Comparison of ENCODE assay signal across 1 cellular context in genomic region chr7:55178863-55179773, GRCh38.
A peak's percentile ranks its signal among the peaks of the same experiment; 100 is the strongest.
TF ChIP-seq lines count a peak whose summit lies in the region.

No MANE protein-coding gene starts in this region.

TF ChIP-seq in HepG2, 621 proteins besides CTCF, POLR2A, EP300 and RAD21 (continued from another document and continues in another):
- peak; percentile 63; the same call in 1 of the 2 replicates for TF ChIP-seq MLX (CRISPR knock-in tag; IDR thresholded peaks at IDR 0.05)
- TF ChIP-seq ZNF652 (CRISPR knock-in tag; IDR thresholded peaks at IDR 0.05; ENCODE audit: borderline replicate concordance, low read depth) = no peak
- no peak; the same call in 1 of the 2 replicates for TF ChIP-seq MXD3 (CRISPR knock-in tag; IDR thresholded peaks at IDR 0.05)
- no peak for TF ChIP-seq GTF2F1 (IDR thresholded peaks at IDR 0.05; ENCODE audit: low read length)
- no peak for TF ChIP-seq ZNF256 (CRISPR knock-in tag; conservative IDR thresholded peaks at IDR 0.05)
- TF ChIP-seq MXI1 (IDR thresholded peaks at IDR 0.05; ENCODE audit: borderline replicate concordance, low read depth, low read length) = peak; percentile 31; the same call in 1 of the 3 replicates
- TF ChIP-seq IRF1 (CRISPR knock-in tag; IDR thresholded peaks at IDR 0.05; ENCODE audit: low read depth) = no peak
- peak; percentile 69; the same call in 1 of the 2 replicates for TF ChIP-seq ZNF607 (CRISPR knock-in tag; IDR thresholded peaks at IDR 0.05; ENCODE audit: borderline replicate concordance)
- no peak for TF ChIP-seq GPBP1L1 (CRISPR knock-in tag; IDR thresholded peaks at IDR 0.05)
- no peak for TF ChIP-seq BORCS8-MEF2B (CRISPR knock-in tag; IDR thresholded peaks at IDR 0.05)
- TF ChIP-seq SKIL (CRISPR knock-in tag; IDR thresholded peaks at IDR 0.05; ENCODE audit: borderline replicate concordance) = 0 out of 2 replicates have a peak, but pooled peaks have one; percentile 50
- TF ChIP-seq SIN3B (IDR thresholded peaks at IDR 0.05; ENCODE audit: low read length) = no peak
- TF ChIP-seq POLR2AphosphoS5 (IDR thresholded peaks at IDR 0.05; ENCODE audit: low read depth, low read length) = peak; percentile 99
- TF ChIP-seq ZBTB37 (CRISPR knock-in tag; IDR thresholded peaks at IDR 0.05) = no peak
- peak; percentile 60; the same call in 1 of the 2 replicates for TF ChIP-seq FOSL2 (CRISPR knock-in tag; IDR thresholded peaks at IDR 0.05)
- no peak for TF ChIP-seq RFX5 (IDR thresholded peaks at IDR 0.05; ENCODE audit: low read depth, low read length)
- TF ChIP-seq PAXIP1 (CRISPR knock-in tag; conservative IDR thresholded peaks at IDR 0.05) = peak; percentile 96
- no peak for TF ChIP-seq TEAD2 (CRISPR knock-in tag; IDR thresholded peaks at IDR 0.05)
- no peak for TF ChIP-seq ZNF674 (CRISPR knock-in tag; IDR thresholded peaks at IDR 0.05; ENCODE audit: low read depth)
- TF ChIP-seq NR2F6 (IDR thresholded peaks at IDR 0.05) = peak; percentile 88
- TF ChIP-seq NR2F6 (CRISPR knock-in tag; IDR thresholded peaks at IDR 0.05) = peak; percentile 85
- TF ChIP-seq NCOA1 (CRISPR knock-in tag; IDR thresholded peaks at IDR 0.05) = no peak
- 0 out of 2 replicates have a peak, but pooled peaks have one; percentile 32 for TF ChIP-seq ZNF337 (CRISPR knock-in tag; IDR thresholded peaks at IDR 0.05; ENCODE audit: borderline replicate concordance, low read depth)
- TF ChIP-seq TCF12 (IDR thresholded peaks at IDR 0.05) = no peak
- TF ChIP-seq TCF12 (CRISPR knock-in tag; IDR thresholded peaks at IDR 0.05) = no peak
- no peak for TF ChIP-seq ZFYVE20 (CRISPR knock-in tag; IDR thresholded peaks at IDR 0.05; ENCODE audit: borderline replicate concordance, low read depth)
- TF ChIP-seq MIXL1 (CRISPR knock-in tag; IDR thresholded peaks at IDR 0.05) = peak; percentile 44; the same call in 1 of the 2 replicates
- no peak for TF ChIP-seq HNRNPLL (IDR thresholded peaks at IDR 0.05; ENCODE audit: low read depth, low read length, poor library complexity, severe bottlenecking)
- peak; percentile 17; the same call in 1 of the 2 replicates for TF ChIP-seq BRCA1 (CRISPR knock-in tag; IDR thresholded peaks at IDR 0.05)
- TF ChIP-seq THYN1 (CRISPR knock-in tag; IDR thresholded peaks at IDR 0.05; ENCODE audit: borderline replicate concordance, low read depth) = no peak
- TF ChIP-seq ZNF552 (CRISPR knock-in tag; IDR thresholded peaks at IDR 0.05; ENCODE audit: borderline replicate concordance) = peak; percentile 42; the same call in 1 of the 2 replicates
- no peak for TF ChIP-seq FOXM1 (CRISPR knock-in tag; IDR thresholded peaks at IDR 0.05)
- no peak for TF ChIP-seq ISX (CRISPR knock-in tag; conservative IDR thresholded peaks at IDR 0.05)
- no peak for TF ChIP-seq CENPBD1 (CRISPR knock-in tag; IDR thresholded peaks at IDR 0.05; ENCODE audit: borderline replicate concordance, low read depth)
- 0 out of 2 replicates have a peak, but pooled peaks have one; percentile 34 for TF ChIP-seq ZXDC (CRISPR knock-in tag; IDR thresholded peaks at IDR 0.05)
- peak; percentile 21 for TF ChIP-seq YY1 (IDR thresholded peaks at IDR 0.05; ENCODE audit: insufficient read depth, insufficient replicate concordance, low read depth, low read length)
- no peak for TF ChIP-seq ZBTB21 (CRISPR knock-in tag; IDR thresholded peaks at IDR 0.05)
- TF ChIP-seq ELF3 (CRISPR knock-in tag; IDR thresholded peaks at IDR 0.05) = peak; percentile 77
- TF ChIP-seq CBX2 (IDR thresholded peaks at IDR 0.05; ENCODE audit: low read depth, low read length) = no peak
- no peak for TF ChIP-seq CBX2 (CRISPR knock-in tag; IDR thresholded peaks at IDR 0.05; ENCODE audit: low read depth)
- TF ChIP-seq ZNF816 (CRISPR knock-in tag; IDR thresholded peaks at IDR 0.05; ENCODE audit: borderline replicate concordance) = 0 out of 2 replicates have a peak, but pooled peaks have one; percentile 79
- TF ChIP-seq STAT6 (CRISPR knock-in tag; IDR thresholded peaks at IDR 0.05; ENCODE audit: borderline replicate concordance) = 0 out of 2 replicates have a peak, but pooled peaks have one; percentile 43
- TF ChIP-seq ZNF335 (CRISPR knock-in tag; IDR thresholded peaks at IDR 0.05) = no peak; the same call in 1 of the 2 replicates
- TF ChIP-seq ZNF850 (CRISPR knock-in tag; conservative IDR thresholded peaks at IDR 0.05) = no peak
- no peak for TF ChIP-seq DBP (CRISPR knock-in tag; IDR thresholded peaks at IDR 0.05; ENCODE audit: not compliant biosample characterization)
- TF ChIP-seq ZNF160 (CRISPR knock-in tag; IDR thresholded peaks at IDR 0.05) = 0 out of 2 replicates have a peak, but pooled peaks have one; percentile 20
- TF ChIP-seq MIER2 (CRISPR knock-in tag; IDR thresholded peaks at IDR 0.05) = peak; percentile 61; the same call in 1 of the 2 replicates
- TF ChIP-seq NFE2L1 (CRISPR knock-in tag; IDR thresholded peaks at IDR 0.05; ENCODE audit: borderline replicate concordance) = no peak
- TF ChIP-seq BRD4 (CRISPR knock-in tag; IDR thresholded peaks at IDR 0.05) = peak; percentile 55; the same call in 1 of the 2 replicates
- TF ChIP-seq ZNF292 (CRISPR knock-in tag; IDR thresholded peaks at IDR 0.05; ENCODE audit: borderline replicate concordance, low read depth) = no peak; the same call in 1 of the 2 replicates
- TF ChIP-seq ZNF343 (CRISPR knock-in tag; IDR thresholded peaks at IDR 0.05) = no peak
